10 cellular contexts compared by ENCODE assay signal in genomic region chr1:21511579-21512522, GRCh38. TPM values are rescaled to one million over a fixed set of nuclear protein-coding genes. Genes with fewer than 3 reads are reported as not detected.
DNase-seq lines count a peak whose midpoint lies in the region; ATAC-seq and TF ChIP-seq lines count a peak whose summit lies in the region.
"Had no signal": no experiment of that assay in that cellular context is flagged by ENCODE, and none has a peak within 500 bp of the region (broad histone marks: within the 10 kb centered on the region; RNA-seq: fewer than 3 reads in every experiment).

No MANE protein-coding gene starts in this region.

- no peaks in the 10 kb centered on the region for H3K9me3 ChIP-seq in mammary epithelial cell (replicated peaks; ENCODE audit: insufficient read depth, low read length)
- no peaks in the 10 kb centered on the region for H3K9me3 ChIP-seq in liver (ENCODE audit: control insufficient read depth in 4 of 4, low read length in 3 of 4)
- no peaks in the 10 kb centered on the region for H3K9me3 ChIP-seq in tibial artery

- H3K27ac ChIP-seq in mammary epithelial cell (ENCODE audit: insufficient read depth, low read depth, low read length) (no peak overlapping the region), liver (ENCODE audit: low read depth in 1 of 2, low read length in 2 of 2) (no peak overlapping the region), tibial artery (no peak overlapping the region)
- H3K27ac ChIP-seq: parathyroid adenoma had no signal

- in situ Hi-C loops in mammary epithelial cell (cut with MboI; ENCODE audit: low sequenced_read_pairs in 2 of 2) = loop anchor here in 1 of 2 donors (25.0 kb wide), 1 partner anchor 150 kb away; the partner anchor contains the start of gene RAP1GAP

- H4K20me1 ChIP-seq in mammary epithelial cell (ENCODE audit: insufficient read depth, low read length) = no peaks in the 10 kb centered on the region

- ATAC-seq in HG02678 (IDR thresholded peaks at IDR 0.05; ENCODE audit: unreplicated experiment) (no peak), HG03521 (IDR thresholded peaks at IDR 0.05; ENCODE audit: unreplicated experiment) (no peak)
- ATAC-seq: stimulated activated effector memory CD8-positive, alpha-beta T cell treated with anti-CD3 and anti-CD28 coated beads, Interleukin-12 subunit alpha, Interleukin-12 subunit beta, amount 100 ng/mL, for 72 hours had no signal

- no peak overlapping the region for H3K9ac ChIP-seq in mammary epithelial cell (ENCODE audit: insufficient read depth, low read length)
- no peak overlapping the region for H3K9ac ChIP-seq in liver (ENCODE audit: low read depth in 1 of 2, low read length in 2 of 2)
- H3K9ac ChIP-seq: parathyroid adenoma had no signal

- TF ChIP-seq RAD21 in liver (IDR thresholded peaks at IDR 0.05) = no peak

- H3K4me1 Mint-ChIP-seq in activated T-helper 2 cell treated with anti-CD3 and anti-CD28 coated beads, Interferon-gamma antibody, Interleukin-2, Interleukin-4, amounts not matched to agents 10 μg/mL and 5 μg/mL and 100 μg/mL, durations not matched to agents 14 hours and 24 hours and 36 hours (ENCODE audit: low read depth) = peaks cover 5% of the 10 kb centered on the region

- H3K4me2 ChIP-seq in mammary epithelial cell (ENCODE audit: insufficient read depth, low read depth, low read length) = no peak overlapping the region

- dilution Hi-C loops in mammary epithelial cell (cut with HindIII; ENCODE audit: low sequenced_read_pairs) = no loop called here

- DNase-seq in HS-27A (ENCODE audit: low read depth) = peak; percentile 69
- peak; percentile 55 for DNase-seq in mammary epithelial cell
- peak; percentile 77 to 81 for DNase-seq in tibial artery
- no peak for DNase-seq in activated T-helper 2 cell treated with anti-CD3 and anti-CD28 coated beads, Interferon-gamma antibody, Interleukin-2, Interleukin-4, amounts not matched to agents 10 μg/mL and 5 μg/mL and 100 μg/mL, durations not matched to agents 14 hours and 24 hours and 36 hours (ENCODE audit: low spot score)
- no peak for DNase-seq in NCI-H446 treated with DMSO at 0.1 percent for 48 hours (lab: John Stamatoyannopoulos, UW)

- H3K4me1 ChIP-seq in mammary epithelial cell (ENCODE audit: insufficient read depth, low read length) = peaks cover 14% of the 10 kb centered on the region
- H3K4me1 ChIP-seq in liver (ENCODE audit: control insufficient read depth in 4 of 4, insufficient read depth in 4 of 4, low read length in 3 of 4) = peaks cover 0 to 10% (median 2%) of the 10 kb centered on the region in 4 donors
- H3K4me1 ChIP-seq in tibial artery = peaks cover 0 to 32% (median 16%) of the 10 kb centered on the region in 4 donors
- H3K4me1 ChIP-seq: parathyroid adenoma had no signal

- intact Hi-C loops in mammary epithelial cell (cut with micrococcal nuclease) (loop anchor here (1.0 to 10.0 kb wide), 4 partner anchors 23 to 453 kb away; no protein-coding TSS in a partner anchor), tibial artery (cut with DNase I; ENCODE audit: low total_unique reads) (no loop called here)
- intact Hi-C loops in activated T-helper 2 cell treated with anti-CD3 and anti-CD28 coated beads, Interferon-gamma antibody, Interleukin-2, Interleukin-4, amounts not matched to agents 10 μg/mL and 5 μg/mL and 100 μg/mL, durations not matched to agents 14 hours and 24 hours and 36 hours (cut with micrococcal nuclease) = no loop called here

- no peak overlapping the region for H3K4me3 Mint-ChIP-seq in activated T-helper 2 cell treated with anti-CD3 and anti-CD28 coated beads, Interferon-gamma antibody, Interleukin-2, Interleukin-4, amounts not matched to agents 10 μg/mL and 5 μg/mL and 100 μg/mL, durations not matched to agents 14 hours and 24 hours and 36 hours (ENCODE audit: low read depth)
- H3K4me3 Mint-ChIP-seq: stimulated activated effector memory CD8-positive, alpha-beta T cell treated with anti-CD3 and anti-CD28 coated beads, Interleukin-12 subunit alpha, Interleukin-12 subunit beta, amount 100 ng/mL, for 72 hours had no signal

- no TSS peak for BruUV-seq in mammary epithelial cell (replicated peaks; lab: Mats Ljungman, UMichigan)

- H3K36me3 Mint-ChIP-seq in activated T-helper 2 cell treated with anti-CD3 and anti-CD28 coated beads, Interferon-gamma antibody, Interleukin-2, Interleukin-4, amounts not matched to agents 10 μg/mL and 5 μg/mL and 100 μg/mL, durations not matched to agents 14 hours and 24 hours and 36 hours (ENCODE audit: low read depth) = no peaks in the 10 kb centered on the region
- H3K36me3 Mint-ChIP-seq: stimulated activated effector memory CD8-positive, alpha-beta T cell treated with anti-CD3 and anti-CD28 coated beads, Interleukin-12 subunit alpha, Interleukin-12 subunit beta, amount 100 ng/mL, for 72 hours had no signal

- no peaks in the 10 kb centered on the region for H3K79me2 ChIP-seq in mammary epithelial cell (ENCODE audit: insufficient read depth, low read length)
- H3K79me2 ChIP-seq: parathyroid adenoma had no signal

- H3K27me3 ChIP-seq in mammary epithelial cell (ENCODE audit: insufficient read depth, low read length) (peaks cover 15% of the 10 kb centered on the region), liver (ENCODE audit: control insufficient read depth in 4 of 4, insufficient read depth in 4 of 4, low read length in 3 of 4) (peaks cover 0 to 3% (median 0%) of the 10 kb centered on the region in 4 donors), tibial artery (peaks cover 0 to 48% of the 10 kb centered on the region in 2 donors)

- H2AFZ ChIP-seq in mammary epithelial cell (ENCODE audit: low read depth, low read length) = no peak overlapping the region
- H2AFZ ChIP-seq: parathyroid adenoma had no signal

- TF ChIP-seq CTCF in mammary epithelial cell (conservative IDR thresholded peaks at IDR 0.05 in 1 of 2, IDR thresholded peaks at IDR 0.05 in 1 of 2; ENCODE audit: extremely low read depth in 1 of 2, insufficient read depth in 1 of 2, low read depth in 1 of 2, low read length in 2 of 2) (no peak), liver (IDR thresholded peaks at IDR 0.05; ENCODE audit: low read depth, low read length, missing input control) (no peak), tibial artery (IDR thresholded peaks at IDR 0.05) (no peak)

- WGBS in mammary epithelial cell (ENCODE audit: low coverage, missing lambda C conversion rate) = 15% methylated on average over 8 of the region's 11 CpGs
- 80% methylated on average over 11 of the region's 11 CpGs for WGBS in liver

- no peaks in the 10 kb centered on the region for H3K9me3 Mint-ChIP-seq in activated T-helper 2 cell treated with anti-CD3 and anti-CD28 coated beads, Interferon-gamma antibody, Interleukin-2, Interleukin-4, amounts not matched to agents 10 μg/mL and 5 μg/mL and 100 μg/mL, durations not matched to agents 14 hours and 24 hours and 36 hours
- H3K9me3 Mint-ChIP-seq: stimulated activated effector memory CD8-positive, alpha-beta T cell treated with anti-CD3 and anti-CD28 coated beads, Interleukin-12 subunit alpha, Interleukin-12 subunit beta, amount 100 ng/mL, for 72 hours had no signal

- CTCF ChIA-PET in mammary epithelial cell (lab: Charles Lee; ENCODE audit: low non-redundant PET) = interaction anchor here (0.6 kb wide), 1 partner anchor 21 kb away, joined by 3 read pairs; no protein-coding TSS in a partner anchor

- no peak overlapping the region for H3K27ac Mint-ChIP-seq in activated T-helper 2 cell treated with anti-CD3 and anti-CD28 coated beads, Interferon-gamma antibody, Interleukin-2, Interleukin-4, amounts not matched to agents 10 μg/mL and 5 μg/mL and 100 μg/mL, durations not matched to agents 14 hours and 24 hours and 36 hours

- H3K4me3 ChIP-seq in mammary epithelial cell (replicated peaks in 1 of 3; ENCODE audit: insufficient read depth in 1 of 3, low read depth in 2 of 3, low read length in 3 of 3) (no peak overlapping the region), liver (ENCODE audit: low read depth in 1 of 3, low read length in 3 of 3) (no peak overlapping the region), tibial artery (no peak overlapping the region)

- no peaks in the 10 kb centered on the region for H3K36me3 ChIP-seq in mammary epithelial cell (ENCODE audit: insufficient read depth, low read length)
- no peaks in the 10 kb centered on the region for H3K36me3 ChIP-seq in liver (ENCODE audit: control insufficient read depth in 4 of 4, insufficient read depth in 3 of 4, low read depth in 1 of 4, low read length in 3 of 4)
- H3K36me3 ChIP-seq in tibial artery = no peaks in the 10 kb centered on the region

- peaks cover 41% of the 10 kb centered on the region for H3K27me3 Mint-ChIP-seq in activated T-helper 2 cell treated with anti-CD3 and anti-CD28 coated beads, Interferon-gamma antibody, Interleukin-2, Interleukin-4, amounts not matched to agents 10 μg/mL and 5 μg/mL and 100 μg/mL, durations not matched to agents 14 hours and 24 hours and 36 hours (ENCODE audit: low read depth)

TF ChIP-seq in liver, 16 proteins besides CTCF, POLR2A, EP300 and RAD21:
- TF ChIP-seq ZBTB33 (IDR thresholded peaks at IDR 0.05) (no peak), NR2F2 (IDR thresholded peaks at IDR 0.05) (peak; percentile 41)

RNA-seq across cellular contexts. Expression of gene ALPL, which starts 2.6 kb away (rescaled TPM):
- total RNA-seq in mammary epithelial cell (not detected), liver (10 to 100 TPM in 1 of 2 donors, 1 to 10 TPM in 1; 3.3 to 37.9 TPM)
- polyA plus RNA-seq in mammary epithelial cell (0.09 TPM), liver (10 to 100 TPM; 43.5 to 93.1 TPM)
- not detected for polyA minus RNA-seq in mammary epithelial cell
- total RNA-seq in activated T-helper 2 cell treated with anti-CD3 and anti-CD28 coated beads, Interferon-gamma antibody, Interleukin-2, Interleukin-4, amounts not matched to agents 10 μg/mL and 5 μg/mL and 100 μg/mL, durations not matched to agents 14 hours and 24 hours and 36 hours = not detected in 2 replicates

Comparison
In these comparisons a context has a peak if more than half of its experiments do, and no peak if none do; other contexts are left out.
1. DNase-seq: peak in HS-27A (single experiment), mammary epithelial cell (single experiment) and tibial artery (2 of 2); none in activated T-helper 2 cell treated with anti-CD3 and anti-CD28 coated beads, Interferon-gamma antibody, Interleukin-2, Interleukin-4, amounts not matched to agents 10 μg/mL and 5 μg/mL and 100 μg/mL, durations not matched to agents 14 hours and 24 hours and 36 hours (single experiment) and NCI-H446 treated with DMSO at 0.1 percent for 48 hours (single experiment).